In the genomic region with DNA sequence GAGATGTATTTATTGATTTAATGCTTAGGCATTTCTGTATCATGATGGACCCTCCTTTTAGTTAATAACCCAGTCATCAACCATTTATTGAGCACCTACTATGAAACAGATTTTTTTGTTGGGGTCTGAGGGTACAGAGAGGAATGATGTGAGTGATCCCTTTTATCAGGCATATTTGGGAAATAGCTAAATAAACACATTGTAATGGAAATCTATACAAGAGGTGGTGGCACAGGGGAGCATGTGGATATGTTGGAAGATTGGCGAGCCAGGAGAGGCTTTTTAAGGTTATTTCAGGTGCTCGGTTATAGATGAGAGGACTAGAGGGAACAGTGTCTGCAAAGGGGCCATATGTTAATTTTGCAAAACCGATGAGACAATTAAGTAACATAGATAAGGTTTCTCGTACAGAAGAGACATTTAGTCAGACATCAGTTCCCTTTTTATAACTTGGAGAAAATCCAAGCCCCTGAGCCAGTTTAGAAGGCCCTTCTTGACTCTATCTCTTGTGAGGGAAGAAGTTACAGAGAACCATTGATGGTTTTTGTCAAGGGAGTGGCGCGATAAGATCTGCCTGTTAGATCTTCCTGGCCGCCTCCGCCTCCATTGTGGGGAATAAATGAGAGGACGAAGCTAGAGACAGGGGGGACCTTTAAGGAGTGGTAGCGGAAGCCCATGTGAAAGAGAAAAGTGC, we compare ENCODE assay signal across 8 cellular contexts. TPM values are rescaled to one million over a fixed set of nuclear protein-coding genes. Genes with fewer than 3 reads are reported as not detected.
DNase-seq lines count a peak whose midpoint lies in the region; ATAC-seq and TF ChIP-seq lines count a peak whose summit lies in the region.

No MANE protein-coding gene starts in this region.

- no peaks in the 10 kb centered on the region for H3K27me3 Mint-ChIP-seq in T-helper 17 cell

- peak overlapping the region; percentile 97 for H3K4me3 Mint-ChIP-seq in T-helper 17 cell

- no peaks in the 10 kb centered on the region for H3K9me2 ChIP-seq in HCT116 (ENCODE audit: insufficient read depth)

- CTCF ChIA-PET in AG04450 (lab: Charles Lee), result interaction anchor here (0.7 to 1.4 kb wide), 3 partner anchors 8 to 95 kb away, joined by 3 read pairs; no protein-coding TSS in a partner anchor
- CTCF ChIA-PET in HCT116 (lab: Charles Lee), result no interaction called here

- no peak for ATAC-seq in HCT116
- no peak for ATAC-seq in T-helper 17 cell
- no peak for ATAC-seq in HG03159 (IDR thresholded peaks at IDR 0.05; ENCODE audit: unreplicated experiment)
- ATAC-seq in foreskin keratinocyte, result no peak
- no peak for ATAC-seq in body of pancreas

- peaks cover 49% of the 10 kb centered on the region for H3K4me1 Mint-ChIP-seq in T-helper 17 cell

- H3K79me2 ChIP-seq in HCT116 (ENCODE audit: insufficient read depth, low read length), result peaks cover 65% of the 10 kb centered on the region

- TF ChIP-seq CTCF in AG04450 (IDR thresholded peaks at IDR 0.05; ENCODE audit: low read depth, low read length) (no peak), HCT116 (IDR thresholded peaks at IDR 0.05 in 2 of 3, conservative IDR thresholded peaks at IDR 0.05 in 1 of 3; ENCODE audit: borderline replicate concordance in 1 of 3, insufficient read depth in 1 of 3, low read depth in 2 of 3, low read length in 2 of 3) (no peak), fibroblast of villous mesenchyme (IDR thresholded peaks at IDR 0.05; ENCODE audit: insufficient read depth, low read depth, low read length) (no peak), foreskin keratinocyte (conservative IDR thresholded peaks at IDR 0.05) (no peak), body of pancreas (IDR thresholded peaks at IDR 0.05) (no peak)

- no peaks in the 10 kb centered on the region for H3K36me3 ChIP-seq in HCT116 (ENCODE audit: control insufficient read depth in 1 of 2, insufficient read depth in 2 of 2, low read length in 2 of 2)
- no peaks in the 10 kb centered on the region for H3K36me3 ChIP-seq in body of pancreas (replicated peaks in 1 of 2; ENCODE audit: insufficient read depth in 1 of 2, low read depth in 2 of 2)

- H3K4me1 ChIP-seq in HCT116 (ENCODE audit: control insufficient read depth in 1 of 2, insufficient read depth in 2 of 2, low read length in 2 of 2) (peaks cover 4 to 40% of the 10 kb centered on the region in 2 experiments; a peak in 3 of 4 replicates), foreskin keratinocyte (peaks cover 10% of the 10 kb centered on the region), body of pancreas (peaks cover 29% of the 10 kb centered on the region)

- TF ChIP-seq POLR2A in HCT116 (IDR thresholded peaks at IDR 0.05; ENCODE audit: borderline replicate concordance, extremely low read depth, insufficient read depth, insufficient read length), result no peak
- TF ChIP-seq POLR2A in body of pancreas (IDR thresholded peaks at IDR 0.05), result no peak

- H4K20me1 ChIP-seq in HCT116 (ENCODE audit: insufficient read depth), result no peaks in the 10 kb centered on the region

- peak overlapping the region; percentile 94 for H3K4me3 ChIP-seq in AG04450 (ENCODE audit: low read depth, low read length)
- peak overlapping the region; percentile 79 to 88 for H3K4me3 ChIP-seq in HCT116 (replicated peaks in 1 of 2; ENCODE audit: low read depth in 1 of 2, low read length in 2 of 2)
- peak overlapping the region; percentile 81 for H3K4me3 ChIP-seq in fibroblast of villous mesenchyme (ENCODE audit: low read depth, low read length)
- H3K4me3 ChIP-seq in body of pancreas, result no peak overlapping the region

- H3K27ac ChIP-seq in AG04450 (ENCODE audit: low read depth, low read length), result no peak overlapping the region
- no peak overlapping the region for H3K27ac ChIP-seq in HCT116 (ENCODE audit: low read depth, low read length)
- no peak overlapping the region for H3K27ac ChIP-seq in foreskin keratinocyte
- H3K27ac ChIP-seq in body of pancreas, result no peak overlapping the region

- peak overlapping the region; percentile 95 for H3K4me2 ChIP-seq in HCT116 (ENCODE audit: low read length)

- DNase-seq in AG04450 (ENCODE audit: low read depth, low spot score), result no peak
- no peak for DNase-seq in HCT116 (ENCODE audit: low read depth, low spot score)
- DNase-seq in T-helper 17 cell, result no peak
- DNase-seq in fibroblast of villous mesenchyme (ENCODE audit: low read depth), result no peak
- DNase-seq in anterior cingulate cortex (lab: John Stamatoyannopoulos, UW), result no peak
- DNase-seq in foreskin keratinocyte, result no peak
- DNase-seq in body of pancreas, result no peak

- H3K27ac Mint-ChIP-seq in T-helper 17 cell, result peak overlapping the region; percentile 81

- H3K9ac ChIP-seq in HCT116 (ENCODE audit: low read length), result peak overlapping the region; percentile 88; the same call in 1 of the 2 replicates

- H3K36me3 Mint-ChIP-seq in T-helper 17 cell (ENCODE audit: low read depth), result no peaks in the 10 kb centered on the region

- RAD21 ChIA-PET in HCT116 (lab: Charles Lee; ENCODE audit: low non-redundant PET in 1 of 2, low total read pairs in 2 of 2, uncharacterized antibody in 2 of 2, unreplicated experiment in 2 of 2), result interaction anchor here in 1 of 2 experiments (0.6 kb wide), 1 partner anchor 24 kb away, joined by 5 read pairs; no protein-coding TSS in a partner anchor

- intact Hi-C loops in HCT116 (cut with micrococcal nuclease), result no loop called here
- intact Hi-C loops in body of pancreas (cut with DNase I), result no loop called here

- no peak overlapping the region for H2AFZ ChIP-seq in HCT116 (ENCODE audit: low read depth, low read length, poor library complexity, severe bottlenecking)

- H3K9me3 ChIP-seq in AG04450 (ENCODE audit: control insufficient read depth, insufficient read depth, low read length) (no peaks in the 10 kb centered on the region; the same call in 1 of the 2 replicates), HCT116 (ENCODE audit: control insufficient read depth in 1 of 2, insufficient read depth in 1 of 2, low read depth in 1 of 2, low read length in 2 of 2) (no peaks in the 10 kb centered on the region), T-helper 17 cell (ENCODE audit: control insufficient read depth, low read length, poor library complexity, severe bottlenecking) (no peaks in the 10 kb centered on the region), body of pancreas (no peaks in the 10 kb centered on the region)

- POLR2A ChIA-PET in AG04450 (lab: Yijun Ruan, JAX) (no interaction called here), HCT116 (lab: Charles Lee) (no interaction called here)

- BruUV-seq in HCT116 (replicated peaks; lab: Mats Ljungman, UMichigan), result no TSS peak

- no peak for TF ChIP-seq RAD21 in HCT116 (IDR thresholded peaks at IDR 0.05; ENCODE audit: low read depth)

- no peaks in the 10 kb centered on the region for H3K27me3 ChIP-seq in AG04450 (ENCODE audit: control insufficient read depth, insufficient read depth, low read length)
- no peaks in the 10 kb centered on the region for H3K27me3 ChIP-seq in HCT116 (ENCODE audit: insufficient read depth, low read length)
- H3K27me3 ChIP-seq in foreskin keratinocyte, result no peaks in the 10 kb centered on the region
- H3K27me3 ChIP-seq in body of pancreas, result no peaks in the 10 kb centered on the region

- 78 to 87% methylated on average over 10 of the region's 10 CpGs for WGBS in body of pancreas, 2 donors

TF ChIP-seq in HCT116, 20 proteins besides CTCF, POLR2A, EP300 and RAD21:
- TF ChIP-seq POLR2AphosphoS5 (IDR thresholded peaks at IDR 0.05; ENCODE audit: low read depth, low read length) (no peak), ELF1 (IDR thresholded peaks at IDR 0.05; ENCODE audit: borderline replicate concordance, low read depth) (no peak), CBX3 (IDR thresholded peaks at IDR 0.05; ENCODE audit: low read depth) (no peak)
TF ChIP-seq in HCT116: peak in this region for 0.

RNA-seq across cellular contexts. Expression of a gene that starts 2.0 kb away (rescaled TPM):
- 491 and 521 TPM in 2 replicates for polyA plus RNA-seq in AG04450 (2011; rRNA removed)
- polyA minus RNA-seq in AG04450 (2011; rRNA and poly(A)+ RNA removed), result 448 and 474 TPM in 2 replicates
- total RNA-seq in HCT116 (2021; ENCODE audit: unreplicated experiment), result 135 TPM
- 127 and 143 TPM in 2 replicates for polyA plus RNA-seq in HCT116 (2012)
- total RNA-seq in T-helper 17 cell, result 10 to 100 TPM; 52.9 to 55.7 TPM
- total RNA-seq in fibroblast of villous mesenchyme, result 113 and 190 TPM in 2 replicates
- total RNA-seq in foreskin keratinocyte, result 92.5 and 97.3 TPM in 2 replicates
- polyA plus RNA-seq in foreskin keratinocyte, result 127 and 159 TPM in 2 replicates
- 10 to 100 TPM; 61.6 to 69.8 TPM for total RNA-seq in body of pancreas

Comparison
In these comparisons a context has a peak if more than half of its experiments do, and no peak if none do; other contexts are left out.
1. H3K4me3 ChIP-seq: peak in AG04450 (single experiment), HCT116 (2 of 2) and fibroblast of villous mesenchyme (single experiment); none in body of pancreas (0 of 2).